Comparison of ENCODE assay signal across 30 cellular contexts in the genomic region with DNA sequence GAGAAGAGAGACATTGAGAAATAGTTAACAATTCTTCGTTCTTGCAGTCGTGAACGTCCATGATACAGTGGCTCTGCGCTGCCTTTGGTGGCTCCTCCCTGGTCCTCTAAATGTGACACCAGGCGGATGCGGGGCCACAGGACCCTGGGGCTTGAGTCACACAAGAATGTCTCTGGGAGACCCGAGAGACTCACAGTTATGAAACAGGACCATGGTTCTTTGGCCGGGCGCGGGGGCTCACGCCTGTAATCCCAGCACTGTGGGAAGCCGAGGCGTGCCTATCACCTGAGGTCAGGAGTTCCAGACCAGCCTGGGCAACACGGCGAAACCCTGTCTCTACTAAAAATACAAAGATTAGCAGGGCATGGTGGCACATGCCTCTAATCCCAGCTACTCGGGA. TPM values are rescaled to one million over a fixed set of nuclear protein-coding genes. Genes with fewer than 3 reads are reported as not detected.
A peak's percentile ranks its signal among the peaks of the same experiment; 100 is the strongest.
DNase-seq lines count a peak whose midpoint lies in the region; ATAC-seq, FAIRE-seq and TF ChIP-seq lines count a peak whose summit lies in the region.
"Had no signal": no experiment of that assay in that cellular context is flagged by ENCODE, and none has a peak within 500 bp of the region (broad histone marks: within the 10 kb centered on the region; RNA-seq: fewer than 3 reads in every experiment).

No MANE protein-coding gene starts in this region.

- no peak overlapping the region for H3K4me3 ChIP-seq in kidney (ENCODE audit: low read length in 2 of 2)
- H3K4me3 ChIP-seq in psoas muscle, result no peak overlapping the region
- H3K4me3 ChIP-seq: GM23248, smooth muscle cell had no signal

- H3K4me3 Mint-ChIP-seq in activated CD8-positive, alpha-beta memory T cell treated with anti-CD3 and anti-CD28 coated beads, Interleukin-2, amount 10 ng/mL, durations not matched to agents 7 days and 5 days, result no peak overlapping the region
- H3K4me3 Mint-ChIP-seq: activated T-cell treated with anti-CD3 and anti-CD28 coated beads, Interleukin-2, amount 50 U/mL, for 72 hours; immature natural killer cell; naive B cell had no signal

- CTCF ChIA-PET in activated CD8-positive, alpha-beta memory T cell treated with anti-CD3 and anti-CD28 coated beads, Interleukin-2, amount 10 ng/mL, durations not matched to agents 7 days and 5 days (lab: Charles Lee), result no interaction called here

- no peaks in the 10 kb centered on the region for H3K36me3 ChIP-seq in kidney (ENCODE audit: control insufficient read depth in 1 of 2, insufficient read depth in 2 of 2, low read length in 2 of 2)
- no peaks in the 10 kb centered on the region for H3K36me3 ChIP-seq in psoas muscle (ENCODE audit: insufficient read depth in 1 of 2, low read depth in 1 of 2)

- TF ChIP-seq CTCF in kidney (IDR thresholded peaks at IDR 0.05; ENCODE audit: borderline replicate concordance, extremely low read depth, insufficient read depth) (no peak), psoas muscle (IDR thresholded peaks at IDR 0.05) (no peak)

- DNase-seq in activated CD8-positive, alpha-beta memory T cell treated with anti-CD3 and anti-CD28 coated beads, Interleukin-2, amount 50 U/mL, for 48 hours, result peak; percentile 20
- no peak for DNase-seq in activated CD8-positive, alpha-beta memory T cell treated with anti-CD3 and anti-CD28 coated beads, Interleukin-2, amount 10 ng/mL, durations not matched to agents 7 days and 5 days
- DNase-seq in ELF-1 (ENCODE audit: low read depth, low spot score) (peak; percentile 28), kidney (peak; percentile 29), psoas muscle (peak; percentile 6 to 49), SW 1271 (lab: John Stamatoyannopoulos, UW) (no peak)
- DNase-seq: activated CD4-positive, alpha-beta T cell treated with anti-CD3 and anti-CD28 coated beads, Interleukin-2, amount 50 U/mL, for 1 hour; activated naive CD4-positive, alpha-beta T cell treated with Interleukin-2 at 50 U/mL for 16 hours; activated T-cell treated with anti-CD3 and anti-CD28 coated beads, Interleukin-2, amount 50 U/mL, for 72 hours; Calu3; caudate nucleus; cortex of kidney; DND-41; effector memory CD4-positive, alpha-beta T cell; erythroblast; GM23248; immature natural killer cell; KBM-7; naive B cell; NCI-H1092 treated with DMSO at 0.1 percent for 48 hours; NCI-H1694 treated with DMSO at 0.1 percent for 48 hours; stimulated activated naive CD4-positive, alpha-beta T cell treated with Interleukin-2 at 50 U/mL for 16 hours; WERI-Rb-1 had no signal

- H3K27ac Mint-ChIP-seq in activated CD8-positive, alpha-beta memory T cell treated with anti-CD3 and anti-CD28 coated beads, Interleukin-2, amount 10 ng/mL, durations not matched to agents 7 days and 5 days, result no peak overlapping the region
- H3K27ac Mint-ChIP-seq: activated T-cell treated with anti-CD3 and anti-CD28 coated beads, Interleukin-2, amount 50 U/mL, for 72 hours; naive B cell had no signal

- H3K27ac ChIP-seq in kidney (ENCODE audit: low read depth in 2 of 2, low read length in 2 of 2) (no peak overlapping the region), psoas muscle (no peak overlapping the region)
- H3K27ac ChIP-seq: GM23248, WERI-Rb-1 had no signal

- no peak for ATAC-seq in activated CD8-positive, alpha-beta memory T cell treated with anti-CD3 and anti-CD28 coated beads, Interleukin-2, amount 10 ng/mL, durations not matched to agents 7 days and 5 days
- ATAC-seq in psoas muscle (no peak), HG02981 (IDR thresholded peaks at IDR 0.05; ENCODE audit: unreplicated experiment) (no peak), GM21367 (IDR thresholded peaks at IDR 0.05; ENCODE audit: unreplicated experiment) (no peak)
- ATAC-seq: activated T-cell treated with anti-CD3 and anti-CD28 coated beads, Interleukin-2, amount 50 U/mL, for 72 hours; left lobe of liver had no signal

- no peaks in the 10 kb centered on the region for H3K36me3 Mint-ChIP-seq in activated CD8-positive, alpha-beta memory T cell treated with anti-CD3 and anti-CD28 coated beads, Interleukin-2, amount 10 ng/mL, durations not matched to agents 7 days and 5 days
- H3K36me3 Mint-ChIP-seq: immature natural killer cell, naive B cell had no signal

- FAIRE-seq in kidney (lab: Jason Lieb, UNC), result no peak
- FAIRE-seq: A204.1, HTR-8/SVneo, urothelium cell line had no signal

- H3K9me3 Mint-ChIP-seq in activated CD8-positive, alpha-beta memory T cell treated with anti-CD3 and anti-CD28 coated beads, Interleukin-2, amount 10 ng/mL, durations not matched to agents 7 days and 5 days (ENCODE audit: low read depth), result no peaks in the 10 kb centered on the region
- H3K9me3 Mint-ChIP-seq: activated T-cell treated with anti-CD3 and anti-CD28 coated beads, Interleukin-2, amount 50 U/mL, for 72 hours; naive B cell had no signal

- intact Hi-C loops in kidney (cut with DNase I), result no loop called here
- intact Hi-C loops in psoas muscle (cut with DNase I), result no loop called here

- H3K9ac ChIP-seq in kidney (ENCODE audit: low read length in 2 of 2), result no peak overlapping the region
- H3K9ac ChIP-seq: GM23248 had no signal

- peaks cover 0 to 31% (median 18%) of the 10 kb centered on the region in 3 donors for H3K27me3 ChIP-seq in psoas muscle (ENCODE audit: insufficient read depth in 3 of 3, low read length in 2 of 3)

- peaks cover 0 to 3% of the 10 kb centered on the region in 2 donors for H3K4me1 ChIP-seq in kidney (ENCODE audit: control insufficient read depth in 1 of 2, insufficient read depth in 1 of 2, low read depth in 1 of 2, low read length in 2 of 2)
- H3K4me1 ChIP-seq in psoas muscle, result no peaks in the 10 kb centered on the region

- WGBS in psoas muscle, 3 donors, result 62 to 71% (median 64%) methylated on average over 16 of the region's 16 CpGs

- no peaks in the 10 kb centered on the region for H3K27me3 Mint-ChIP-seq in activated CD8-positive, alpha-beta memory T cell treated with anti-CD3 and anti-CD28 coated beads, Interleukin-2, amount 10 ng/mL, durations not matched to agents 7 days and 5 days

- peaks cover 4% of the 10 kb centered on the region for H3K4me1 Mint-ChIP-seq in activated CD8-positive, alpha-beta memory T cell treated with anti-CD3 and anti-CD28 coated beads, Interleukin-2, amount 10 ng/mL, durations not matched to agents 7 days and 5 days
- H3K4me1 Mint-ChIP-seq: immature natural killer cell, naive B cell had no signal

- H3K9me3 ChIP-seq in kidney (ENCODE audit: control insufficient read depth in 1 of 2, low read length in 2 of 2) (no peaks in the 10 kb centered on the region), psoas muscle (no peaks in the 10 kb centered on the region)

RNA-seq across cellular contexts. Expression of a gene that starts 0.8 kb away (rescaled TPM):
- total RNA-seq in activated CD8-positive, alpha-beta memory T cell treated with anti-CD3 and anti-CD28 coated beads, Interleukin-2, amount 10 ng/mL, durations not matched to agents 7 days and 5 days, result 10 to 100 TPM in 1 of 2 experiments, 1 to 10 TPM in 1; 9.9 to 10.6 TPM
- total RNA-seq in kidney (10.1 TPM), psoas muscle (1 to 10 TPM; 1.6 to 9.4 (median 2.8) TPM)
- polyA plus RNA-seq in kidney (ENCODE audit: insufficient read depth, low read depth, low replicate concordance) (1.6 TPM), psoas muscle (1 to 10 TPM in 1 of 3 donors, under 1 TPM in 2; 0.44 to 6.7 (median 0.51) TPM)
- polyA plus RNA-seq: immature natural killer cell had no signal

RNA-seq across cellular contexts. Expression of a gene that starts 41.0 kb away (rescaled TPM):
- 10 to 100 TPM; 58.6 to 64.7 TPM for total RNA-seq in activated CD8-positive, alpha-beta memory T cell treated with anti-CD3 and anti-CD28 coated beads, Interleukin-2, amount 10 ng/mL, durations not matched to agents 7 days and 5 days
- total RNA-seq in kidney (38.0 TPM), psoas muscle (10 to 100 TPM; 21.3 to 28.0 (median 22.3) TPM)
- polyA plus RNA-seq in kidney (ENCODE audit: insufficient read depth, low read depth, low replicate concordance) (17.5 TPM), psoas muscle (10 to 100 TPM; 18.7 to 26.6 (median 24.8) TPM)

RNA-seq across cellular contexts. Expression of a gene that starts 41.1 kb away (rescaled TPM):
- 10 to 100 TPM; 33.0 to 38.8 TPM for total RNA-seq in activated CD8-positive, alpha-beta memory T cell treated with anti-CD3 and anti-CD28 coated beads, Interleukin-2, amount 10 ng/mL, durations not matched to agents 7 days and 5 days
- total RNA-seq in kidney (1.6 TPM), psoas muscle (under 1 TPM; 0.39 to 0.89 (median 0.76) TPM)
- polyA plus RNA-seq in kidney (ENCODE audit: insufficient read depth, low read depth, low replicate concordance) (0.86 TPM), psoas muscle (1 to 10 TPM in 1 of 3 donors, under 1 TPM in 2; 0.44 to 2.9 (median 0.83) TPM)

Comparison
In these comparisons a context has a peak if more than half of its experiments do, and no peak if none do; other contexts are left out.
1. DNase-seq: peak in activated CD8-positive, alpha-beta memory T cell treated with anti-CD3 and anti-CD28 coated beads, Interleukin-2, amount 50 U/mL, for 48 hours (single experiment), ELF-1 (single experiment), kidney (single experiment) and psoas muscle (2 of 2); none in activated CD8-positive, alpha-beta memory T cell treated with anti-CD3 and anti-CD28 coated beads, Interleukin-2, amount 10 ng/mL, durations not matched to agents 7 days and 5 days (single experiment) and SW 1271 (0 of 2).
2. RNA of a gene that starts 41.1 kb away (total RNA-seq): 33.0 to 38.8 TPM in activated CD8-positive, alpha-beta memory T cell treated with anti-CD3 and anti-CD28 coated beads, Interleukin-2, amount 10 ng/mL, durations not matched to agents 7 days and 5 days; 1.6 TPM in kidney (single experiment) and 0.39 to 0.89 TPM in psoas muscle; every median in the first group is over 10 times any median in the second.